In genomic region chr7:841943-842342, GRCh38 we compare ENCODE assay signal across 15 cellular contexts. TPM values are rescaled to one million over a fixed set of nuclear protein-coding genes. Genes with fewer than 3 reads are reported as not detected.
A peak's percentile ranks its signal among the peaks of the same experiment; 100 is the strongest.
DNase-seq lines count a peak whose midpoint lies in the region; TF ChIP-seq lines count a peak whose summit lies in the region.
"Had no signal": no experiment of that assay in that cellular context is flagged by ENCODE, and none has a peak within 500 bp of the region (broad histone marks: within the 10 kb centered on the region; RNA-seq: fewer than 3 reads in every experiment).

No MANE protein-coding gene starts in this region.

- H2BK12ac ChIP-seq in mesenchymal stem cell (ENCODE audit: low read length in 2 of 2) = no peak overlapping the region

- H3K4ac ChIP-seq in mesenchymal stem cell (ENCODE audit: low read depth in 1 of 2, low read length in 2 of 2) = no peak overlapping the region

- H3K4me2 ChIP-seq in mesenchymal stem cell (ENCODE audit: low read length, poor library complexity, severe bottlenecking) = no peak overlapping the region

- H3K18ac ChIP-seq in mesenchymal stem cell (ENCODE audit: low read depth in 1 of 2, low read length in 2 of 2) = no peak overlapping the region

- TF ChIP-seq EP300 in transverse colon (IDR thresholded peaks at IDR 0.05; ENCODE audit: low read depth) = no peak

- H3K79me1 ChIP-seq in mesenchymal stem cell (replicated peaks; ENCODE audit: low read length, poor library complexity, severe bottlenecking) = peaks cover 41% of the 10 kb centered on the region

- H3K4me3 ChIP-seq in colonic mucosa (no peak overlapping the region), mucosa of rectum (ENCODE audit: low read length in 2 of 2) (no peak overlapping the region), transverse colon (no peak overlapping the region), mesenchymal stem cell (ENCODE audit: insufficient read depth in 1 of 2, low read depth in 1 of 2, low read length in 2 of 2) (no peak overlapping the region)
- H3K4me3 ChIP-seq: adrenal gland had no signal

- H2BK120ac ChIP-seq in mesenchymal stem cell (ENCODE audit: low read depth, low read length) = no peak overlapping the region

- no peak overlapping the region for H3K9ac ChIP-seq in colonic mucosa (ENCODE audit: low read depth in 2 of 2, low read length in 2 of 2)
- no peak overlapping the region for H3K9ac ChIP-seq in mucosa of rectum (ENCODE audit: low read depth in 1 of 2, low read length in 2 of 2)
- no peak overlapping the region for H3K9ac ChIP-seq in mesenchymal stem cell (ENCODE audit: low read length)

- in situ Hi-C loops in transverse colon (cut with MboI; ENCODE audit: low pct_ligation_motif_present in 1 of 4, low pct_unique_long_range_greater_than_20kb in 1 of 4, low sequenced_read_pairs in 3 of 4) = no loop called here

- no peak overlapping the region for H2AFZ ChIP-seq in mesenchymal stem cell (ENCODE audit: low read depth, low read length)

- H3K36me3 ChIP-seq in colonic mucosa (peaks cover 9% of the 10 kb centered on the region), mucosa of rectum (ENCODE audit: control insufficient read depth in 2 of 2, insufficient read depth in 2 of 2, low read length in 2 of 2) (peaks cover 47 to 56% of the 10 kb centered on the region in 2 donors), transverse colon (peaks cover 0 to 24% (median 11%) of the 10 kb centered on the region in 4 donors), mesenchymal stem cell (ENCODE audit: control insufficient read depth in 1 of 2, insufficient read depth in 2 of 2, low read depth in 1 of 2, low read length in 2 of 2) (peaks cover 61 to 69% of the 10 kb centered on the region in 2 experiments)

- H3K14ac ChIP-seq in mesenchymal stem cell (ENCODE audit: low read length in 2 of 2) = no peak overlapping the region

- H2BK15ac ChIP-seq in mesenchymal stem cell (ENCODE audit: low read depth, poor library complexity, severe bottlenecking) = no peak overlapping the region

- H3K9me3 ChIP-seq in colonic mucosa = no peaks in the 10 kb centered on the region
- H3K9me3 ChIP-seq in mucosa of rectum (ENCODE audit: control insufficient read depth in 2 of 2, low read length in 2 of 2) = no peaks in the 10 kb centered on the region
- H3K9me3 ChIP-seq in transverse colon = no peaks in the 10 kb centered on the region
- no peaks in the 10 kb centered on the region for H3K9me3 ChIP-seq in mesenchymal stem cell (ENCODE audit: control insufficient read depth, low read length)
- H3K9me3 ChIP-seq: adrenal gland, BE2C had no signal

- H3K4me1 ChIP-seq in colonic mucosa = no peaks in the 10 kb centered on the region
- H3K4me1 ChIP-seq in mucosa of rectum (ENCODE audit: control insufficient read depth in 2 of 2, insufficient read depth in 2 of 2, low read length in 2 of 2) = peaks cover 0 to 2% of the 10 kb centered on the region in 2 donors
- H3K4me1 ChIP-seq in transverse colon = peaks cover 0 to 20% (median 10%) of the 10 kb centered on the region in 4 donors
- H3K4me1 ChIP-seq in mesenchymal stem cell (ENCODE audit: control insufficient read depth, insufficient read depth, low read depth, low read length) = peaks cover 6% of the 10 kb centered on the region
- H3K4me1 ChIP-seq: adrenal gland, BE2C had no signal

- no peak for TF ChIP-seq CTCF in RWPE1 (conservative IDR thresholded peaks at IDR 0.05; ENCODE audit: low read depth)
- TF ChIP-seq CTCF in colonic mucosa (IDR thresholded peaks at IDR 0.05) = no peak
- no peak for TF ChIP-seq CTCF in transverse colon (IDR thresholded peaks at IDR 0.05)

- intact Hi-C loops in colonic mucosa (cut with DNase I) = no loop called here
- intact Hi-C loops in transverse colon (cut with DNase I; ENCODE audit: low total_unique reads) = no loop called here

- H3K27ac ChIP-seq in RWPE1 (peak overlapping the region; percentile 38), colonic mucosa (peak overlapping the region; percentile 11), mucosa of rectum (ENCODE audit: low read depth in 2 of 2, low read length in 2 of 2) (peak overlapping the region; percentile 38 to 58), transverse colon (peak overlapping the region; percentile 55 to 84 (median 78)), mesenchymal stem cell (ENCODE audit: low read length, poor library complexity, severe bottlenecking) (no peak overlapping the region)

- no peak for TF ChIP-seq POLR2A in transverse colon (IDR thresholded peaks at IDR 0.05)

- no peak overlapping the region for H2AK5ac ChIP-seq in mesenchymal stem cell (ENCODE audit: low read length, severe bottlenecking)

- WGBS in transverse colon (ENCODE audit: low coverage in 1 of 2), 2 donors = 72 to 92% methylated on average over 10 to 16 of the region's 16 CpGs
- WGBS in mesenchymal stem cell = 91% methylated on average over 16 of the region's 16 CpGs

- CTCF ChIA-PET in RWPE1 (lab: Yijun Ruan, JAX) = interaction anchor here (0.8 kb wide), 1 partner anchor 8 kb away, joined by 6 read pairs; no protein-coding TSS in a partner anchor

- no peak overlapping the region for H4K91ac ChIP-seq in mesenchymal stem cell (ENCODE audit: low read length)

- POLR2A ChIA-PET in RWPE1 (lab: Yijun Ruan, JAX; ENCODE audit: low non-redundant PET) = no interaction called here

- DNase-seq in RWPE1 (ENCODE audit: low spot score) (no peak), colonic mucosa (no peak), transverse colon (no peak), mesenchymal stem cell (no peak), RPMI8226 (no peak), 8988T (no peak)
- DNase-seq: activated CD4-positive, alpha-beta T cell treated with anti-CD3 and anti-CD28 coated beads, Interleukin-2, amount 10 ng/mL, durations not matched to agents 7 days and 5 days; BE2C; EL; foreskin fibroblast; GOT3; NCI-H526 treated with DMSO at 0.1 percent for 48 hours; stimulated activated CD8-positive, alpha-beta memory T cell treated with anti-CD3 and anti-CD28 coated beads, Interleukin-4, amount 100 ng/mL, for 48 hours had no signal

- H3K27me3 ChIP-seq in colonic mucosa (no peaks in the 10 kb centered on the region), mucosa of rectum (ENCODE audit: control insufficient read depth in 2 of 2, insufficient read depth in 2 of 2, low read length in 2 of 2) (no peaks in the 10 kb centered on the region), transverse colon (no peaks in the 10 kb centered on the region), mesenchymal stem cell (ENCODE audit: control insufficient read depth in 1 of 2, insufficient read depth in 1 of 2, low read length in 2 of 2) (no peaks in the 10 kb centered on the region)
- H3K27me3 ChIP-seq: adrenal gland, BE2C had no signal

- no peak overlapping the region for H4K8ac ChIP-seq in mesenchymal stem cell (ENCODE audit: low read length)

- H3K23ac ChIP-seq in mesenchymal stem cell (ENCODE audit: low read length in 2 of 2) = no peak overlapping the region

- H2BK5ac ChIP-seq in mesenchymal stem cell (ENCODE audit: low read depth, low read length, poor library complexity, severe bottlenecking) = no peak overlapping the region

RNA-seq across cellular contexts. Expression of gene SUN1, which starts 9.7 kb away (rescaled TPM):
- 100 to 1,000 TPM; 122 to 158 TPM for total RNA-seq in colonic mucosa
- total RNA-seq in transverse colon = 100 to 1,000 TPM in 3 of 4 donors, 10 to 100 TPM in 1; 92.7 to 569 (median 162) TPM
- polyA plus RNA-seq in mesenchymal stem cell (2013, experiment 1 of 2) = 67.0 TPM
- 68.6 TPM for polyA plus RNA-seq in mesenchymal stem cell (2013, experiment 2 of 2)

RNA-seq across cellular contexts. Expression of gene GET4, which starts 34.4 kb away (rescaled TPM):
- total RNA-seq in colonic mucosa (10 to 100 TPM; 33.0 to 35.9 TPM), transverse colon (100 to 1,000 TPM in 2 of 4 donors, 10 to 100 TPM in 2; 49.4 to 116 (median 85.2) TPM)
- 23.7 TPM for polyA plus RNA-seq in mesenchymal stem cell (2013, experiment 1 of 2)
- polyA plus RNA-seq in mesenchymal stem cell (2013, experiment 2 of 2) = 23.3 TPM
